In genomic region chr6:137102851-137103492, GRCh38 we compare ENCODE assay signal across 12 cellular contexts. TPM values are rescaled to one million over a fixed set of nuclear protein-coding genes. Genes with fewer than 3 reads are reported as not detected.
DNase-seq lines count a peak whose midpoint lies in the region; ATAC-seq, FAIRE-seq and TF ChIP-seq lines count a peak whose summit lies in the region.
"Had no signal": no experiment of that assay in that cellular context is flagged by ENCODE, and none has a peak within 500 bp of the region (broad histone marks: within the 10 kb centered on the region; RNA-seq: fewer than 3 reads in every experiment).

No MANE protein-coding gene starts in this region.

- peak overlapping the region; percentile 39; the same call in 1 of the 2 replicates for H3K4me2 ChIP-seq in GM12878 (ENCODE audit: control insufficient read depth, insufficient read depth)

- H3K79me2 ChIP-seq in GM12878 (ENCODE audit: control insufficient read depth, insufficient read depth, low read length): no peaks in the 10 kb centered on the region; the same call in 1 of the 2 replicates

- H2AFZ ChIP-seq in GM12878 (ENCODE audit: control insufficient read depth, low read depth, low read length): no peak overlapping the region

- TF ChIP-seq CTCF in GM12878 (IDR thresholded peaks at IDR 0.05 in 2 of 3, conservative IDR thresholded peaks at IDR 0.05 in 1 of 3; ENCODE audit: control insufficient read depth in 2 of 3, extremely low read depth in 1 of 3, insufficient read depth in 1 of 3, low read depth in 3 of 3, low read length in 3 of 3): no peak

- H3K27ac ChIP-seq in GM12878 (ENCODE audit: control insufficient read depth, insufficient read depth) (peak overlapping the region; percentile 98), caudate nucleus (ENCODE audit: low read depth, low read length) (no peak overlapping the region)

- TF ChIP-seq POLR2A in GM12878 (IDR thresholded peaks at IDR 0.05; ENCODE audit: low read depth, low read length): peak; percentile 65

- CTCF ChIA-PET in GM12878 (lab: Yijun Ruan, JAX): interaction anchor here (0.7 to 4.1 kb wide), 15 partner anchors 9 to 211 kb away, joined by 3 to 44 read pairs (median 5); no protein-coding TSS in a partner anchor

- POLR2A ChIA-PET in GM12878 (lab: Charles Lee): interaction anchor here (0.9 to 3.8 kb wide), 13 partner anchors 9 to 556 kb away, joined by 3 to 36 read pairs (median 6); no protein-coding TSS in a partner anchor

- intact Hi-C loops in GM12878 (cut with micrococcal nuclease; ENCODE audit: unreplicated experiment): loop anchor here (1.0 to 5.0 kb wide), 5 partner anchors 8 to 824 kb away; no protein-coding TSS in a partner anchor

- SMC1A ChIA-PET in GM12878 (lab: Charles Lee; ENCODE audit: uncharacterized antibody, unreplicated experiment): interaction anchor here (0.6 to 4.0 kb wide), 36 partner anchors 9 to 807 kb away, joined by 3 to 115 read pairs (median 6); no protein-coding TSS in a partner anchor

- peak; percentile 97 for TF ChIP-seq EP300 in GM12878 (IDR thresholded peaks at IDR 0.05; ENCODE audit: borderline replicate concordance in 1 of 2, control insufficient read depth in 1 of 2, low read depth in 2 of 2, low read length in 2 of 2)

- peaks cover 16% of the 10 kb centered on the region for H3K9me3 ChIP-seq in GM12878 (replicated peaks; ENCODE audit: control insufficient read depth, insufficient read depth, low read length)

- no peaks in the 10 kb centered on the region for H4K20me1 ChIP-seq in GM12878 (ENCODE audit: control insufficient read depth, insufficient read depth)

- BruUV-seq in GM12878 (replicated peaks; lab: Mats Ljungman, UMichigan): no TSS peak

- no peaks in the 10 kb centered on the region for H3K36me3 ChIP-seq in GM12878 (ENCODE audit: control insufficient read depth in 2 of 2, insufficient read depth in 2 of 2, low read length in 1 of 2)

- peak; percentile 100 for DNase-seq in GM12878 (ENCODE audit: low read depth, low spot score)
- DNase-seq in NCI-H2029 treated with DMSO at 0.1 percent for 48 hours (lab: John Stamatoyannopoulos, UW): no peak
- DNase-seq in caudate nucleus (lab: John Stamatoyannopoulos, UW): no peak
- no peak for DNase-seq in DMS 273 (lab: John Stamatoyannopoulos, UW; ENCODE audit: unreplicated experiment)
- DNase-seq in AG08395 (ENCODE audit: low spot score): no peak
- DNase-seq: NCI-H345 had no signal

- H3K9ac ChIP-seq in GM12878 (ENCODE audit: control insufficient read depth, insufficient read depth, low read length): peak overlapping the region; percentile 77

- in situ Hi-C loops in GM12878 (cut with MboI): loop anchor here (5.0 kb wide), 2 partner anchors 64 to 114 kb away; partner anchors contain the start of gene IFNGR1

- H3K27me3 ChIP-seq in GM12878 (replicated peaks in 1 of 2; ENCODE audit: control insufficient read depth in 2 of 2, insufficient read depth in 2 of 2, low read length in 1 of 2): no peaks in the 10 kb centered on the region

- H3K4me3 ChIP-seq in GM12878: no peak overlapping the region

- ATAC-seq in GM18498 (IDR thresholded peaks at IDR 0.05; ENCODE audit: unreplicated experiment) (peak; percentile 83), GM19463 (IDR thresholded peaks at IDR 0.05; ENCODE audit: unreplicated experiment) (peak; percentile 77), HG03139 (IDR thresholded peaks at IDR 0.05; ENCODE audit: unreplicated experiment) (peak; percentile 80), GM12878 (peak; percentile 82)

- RAD21 ChIA-PET in GM12878 (lab: Charles Lee; ENCODE audit: unreplicated experiment): interaction anchor here (0.8 to 12.9 kb wide), 25 partner anchors 9 to 836 kb away, joined by 3 to 500 read pairs (median 13); partner anchors contain the start of gene IL22RA2

- FAIRE-seq in GM12878 (lab: Jason Lieb, UNC): peak; percentile 95

- TF ChIP-seq RAD21 in GM12878 (IDR thresholded peaks at IDR 0.05; ENCODE audit: insufficient read depth, low read depth, low read length): peak; percentile 44

- peaks cover 73% of the 10 kb centered on the region for H3K4me1 ChIP-seq in GM12878 (ENCODE audit: control insufficient read depth, insufficient read depth, low read length)

TF ChIP-seq in GM12878, 131 proteins besides CTCF, POLR2A, EP300 and RAD21 (continues in another document):
- TF ChIP-seq CREB1 (IDR thresholded peaks at IDR 0.05; ENCODE audit: low read depth): peak; percentile 71; the same call in 1 of the 2 replicates
- TF ChIP-seq PRDM15 (CRISPR knock-in tag; IDR thresholded peaks at IDR 0.05): no peak
- no peak for TF ChIP-seq ZNF622 (IDR thresholded peaks at IDR 0.05)
- no peak for TF ChIP-seq HDAC6 (IDR thresholded peaks at IDR 0.05; ENCODE audit: unreplicated experiment)
- TF ChIP-seq TARDBP (IDR thresholded peaks at IDR 0.05; ENCODE audit: borderline replicate concordance): no peak
- TF ChIP-seq BCL3 (IDR thresholded peaks at IDR 0.05; ENCODE audit: borderline replicate concordance, insufficient read depth, low read depth, low read length, poor library complexity, severe bottlenecking): peak; percentile 100
- no peak for TF ChIP-seq HDAC2 (IDR thresholded peaks at IDR 0.05)
- TF ChIP-seq KLF5 (IDR thresholded peaks at IDR 0.05; ENCODE audit: partially characterized antibody): no peak
- no peak for TF ChIP-seq LARP7 (IDR thresholded peaks at IDR 0.05)

RNA-seq across cellular contexts. Expression of gene IL20RA, which starts 58.2 kb away (rescaled TPM):
- total RNA-seq in GM12878 (2013; cell fraction: nucleolus; rRNA removed): 0.19 TPM in 1 of 2 replicates, not detected in the other
- 0.11 TPM in 1 of 2 replicates, not detected in the other for total RNA-seq in GM12878 (2014; rRNA removed)
- total RNA-seq in GM12878 (2014; rRNA removed; fragmentation: Illumina TruSeq; extraction: Trizol): 0.09 TPM in 1 of 2 replicates, not detected in the other
- total RNA-seq in GM12878 (2021): 0.08 TPM in 1 of 2 replicates, not detected in the other
- not detected for polyA plus RNA-seq in GM12878 (2011; ENCODE audit: low read depth)
- polyA plus RNA-seq in GM12878 (2011; rRNA removed): 0.11 and 0.16 TPM in 2 replicates
- polyA plus RNA-seq in GM12878 (2011; cell fraction: cytosol; rRNA removed): 0.02 and 0.06 TPM in 2 replicates
- polyA plus RNA-seq in GM12878 (2011; cell fraction: nucleus; rRNA removed): 0.06 and 0.09 TPM in 2 replicates
- polyA plus RNA-seq in GM12878 (2012): not detected in 2 replicates
- polyA plus RNA-seq in GM12878 (2014; fragmentation: Illumina TruSeq; extraction: Trizol): 0.03 TPM in 1 of 2 replicates, not detected in the other
- polyA plus RNA-seq in GM12878 (2014; fragmentation: Nextera tagmentation; extraction: Ambion mirVana): under 1 TPM; 0.02 to 0.16 TPM
- polyA plus RNA-seq in GM12878 (2014; rRNA removed): 0.05 TPM in 1 of 2 replicates, not detected in the other
- not detected for polyA plus RNA-seq in GM12878 (2016; fragmentation: Nextera tagmentation; extraction: Ambion mirVana)
- not detected in 2 replicates for polyA minus RNA-seq in GM12878 (2011; rRNA and poly(A)+ RNA removed)
- polyA minus RNA-seq in GM12878 (2011; cell fraction: cytosol; rRNA and poly(A)+ RNA removed): not detected in 2 replicates
- polyA minus RNA-seq in GM12878 (2011; cell fraction: nucleus; rRNA and poly(A)+ RNA removed): not detected in 2 replicates
- total RNA-seq: activated CD8-positive, alpha-beta memory T cell treated with anti-CD3 and anti-CD28 coated beads for 36 hours; epithelial cell of proximal tubule; neural crest cell had no signal
